ENCODE assay signal across 1 cellular context in genomic region chr2:70104231-70105111, GRCh38.
TF ChIP-seq lines count a peak whose summit lies in the region.

No MANE protein-coding gene starts in this region.

TF ChIP-seq in IMR-90, 13 proteins besides CTCF, POLR2A, EP300 and RAD21 (continued from another document):
- TF ChIP-seq RFX5 (IDR thresholded peaks at IDR 0.05; ENCODE audit: low read depth, low read length), result no peak
- TF ChIP-seq MAZ (IDR thresholded peaks at IDR 0.05; ENCODE audit: borderline replicate concordance, low read depth, low read length), result no peak
- no peak for TF ChIP-seq MAFK (IDR thresholded peaks at IDR 0.05; ENCODE audit: low read depth, low read length)
- TF ChIP-seq FOS (IDR thresholded peaks at IDR 0.05; ENCODE audit: low read depth, low read length), result no peak
- TF ChIP-seq MXI1 (IDR thresholded peaks at IDR 0.05; ENCODE audit: borderline replicate concordance, low read depth, low read length), result no peak
- no peak for TF ChIP-seq BHLHE40 (IDR thresholded peaks at IDR 0.05; ENCODE audit: low read depth, low read length)
- no peak for TF ChIP-seq USF2 (IDR thresholded peaks at IDR 0.05; ENCODE audit: low read depth, low read length)
- TF ChIP-seq CEBPB (IDR thresholded peaks at IDR 0.05; ENCODE audit: low read depth, low read length), result no peak
- no peak for TF ChIP-seq RCOR1 (IDR thresholded peaks at IDR 0.05; ENCODE audit: insufficient replicate concordance, low read length)
